23 cellular contexts compared by ENCODE assay signal in genomic region chr11:22878604-22879003, GRCh38. TPM values are rescaled to one million over a fixed set of nuclear protein-coding genes. Genes with fewer than 3 reads are reported as not detected.
DNase-seq lines count a peak whose midpoint lies in the region; ATAC-seq, FAIRE-seq and TF ChIP-seq lines count a peak whose summit lies in the region.
"Had no signal": no experiment of that assay in that cellular context is flagged by ENCODE, and none has a peak within 500 bp of the region (broad histone marks: within the 10 kb centered on the region; RNA-seq: fewer than 3 reads in every experiment).

No MANE protein-coding gene starts in this region.

- no peak for TF ChIP-seq CTCF in PC-3 (conservative IDR thresholded peaks at IDR 0.05; ENCODE audit: low read depth, low read length)
- TF ChIP-seq CTCF in endothelial cell of umbilical vein (IDR thresholded peaks at IDR 0.05; ENCODE audit: extremely low read depth in 1 of 2, insufficient read depth in 1 of 2, low read depth in 1 of 2, low read length in 2 of 2), result no peak
- no peak for TF ChIP-seq CTCF in foreskin keratinocyte (conservative IDR thresholded peaks at IDR 0.05)
- TF ChIP-seq CTCF in right lobe of liver (IDR thresholded peaks at IDR 0.05), result no peak

- H3K4me3 ChIP-seq in PC-3 (ENCODE audit: low read length) (no peak overlapping the region), endothelial cell of umbilical vein (replicated peaks in 1 of 3; ENCODE audit: insufficient read depth in 1 of 3, low read depth in 1 of 3, low read length in 3 of 3) (no peak overlapping the region), right lobe of liver (no peak overlapping the region)
- H3K4me3 ChIP-seq: HAP-1 had no signal

- H3K27ac Mint-ChIP-seq in activated T-cell treated with anti-CD3 and anti-CD28 coated beads, Interleukin-2, amount 50 U/mL, for 72 hours, result no peak overlapping the region
- H3K27ac Mint-ChIP-seq: CD4-positive, alpha-beta memory T cell; HFFc6 had no signal

- no peak for TF ChIP-seq POLR2A in endothelial cell of umbilical vein (IDR thresholded peaks at IDR 0.05; ENCODE audit: low read depth, low read length)
- no peak for TF ChIP-seq POLR2A in right lobe of liver (IDR thresholded peaks at IDR 0.05)

- POLR2A ChIA-PET in PC-3 (lab: Charles Lee; ENCODE audit: unreplicated experiment) (no interaction called here), endothelial cell of umbilical vein (lab: Charles Lee) (no interaction called here)

- H3K4me2 ChIP-seq in PC-3 (ENCODE audit: low read length), result no peak overlapping the region
- H3K4me2 ChIP-seq in endothelial cell of umbilical vein (ENCODE audit: insufficient read depth, low read length), result no peak overlapping the region

- H3K9me1 ChIP-seq in endothelial cell of umbilical vein (replicated peaks; ENCODE audit: control insufficient read depth, extremely low read depth, insufficient read depth, low read length), result no peaks in the 10 kb centered on the region

- H3K36me3 Mint-ChIP-seq in activated T-cell treated with anti-CD3 and anti-CD28 coated beads, Interleukin-2, amount 50 U/mL, for 72 hours (ENCODE audit: insufficient read depth in 2 of 2), result no peaks in the 10 kb centered on the region
- H3K36me3 Mint-ChIP-seq: CD4-positive, alpha-beta memory T cell had no signal

- H2AFZ ChIP-seq in PC-3 (ENCODE audit: low read length) (no peak overlapping the region), endothelial cell of umbilical vein (ENCODE audit: low read depth, low read length) (no peak overlapping the region)

- BruUV-seq in PC-3 (replicated peaks; lab: Mats Ljungman, UMichigan) (no TSS peak), endothelial cell of umbilical vein (replicated peaks; lab: Mats Ljungman, UMichigan) (no TSS peak)

- no peaks in the 10 kb centered on the region for H3K4me1 Mint-ChIP-seq in activated T-cell treated with anti-CD3 and anti-CD28 coated beads, Interleukin-2, amount 50 U/mL, for 72 hours (ENCODE audit: low read depth)
- H3K4me1 Mint-ChIP-seq: CD4-positive, alpha-beta memory T cell had no signal

- FAIRE-seq in endothelial cell of umbilical vein (lab: Jason Lieb, UNC), result no peak
- FAIRE-seq: GM12891, GM18507, H54 had no signal

- H4K20me1 ChIP-seq in PC-3 (ENCODE audit: low read length) (no peaks in the 10 kb centered on the region), endothelial cell of umbilical vein (replicated peaks; ENCODE audit: control insufficient read depth, extremely low read depth, insufficient read depth, low read length) (no peaks in the 10 kb centered on the region)

- H3K79me2 ChIP-seq in PC-3 (ENCODE audit: low read length) (no peaks in the 10 kb centered on the region), endothelial cell of umbilical vein (ENCODE audit: control insufficient read depth, insufficient read depth, low read length) (no peaks in the 10 kb centered on the region)

- intact Hi-C loops in PC-3 (cut with micrococcal nuclease) (loop anchor here (5.0 to 10.0 kb wide), 4 partner anchors 134 to 1619 kb away; partner anchors contain the start of gene LUZP2), endothelial cell of umbilical vein (cut with micrococcal nuclease) (loop anchor here (5.0 to 10.0 kb wide), 2 partner anchors 1444 to 1626 kb away; no protein-coding TSS in a partner anchor), right lobe of liver (cut with DNase I) (no loop called here)

- H3K27me3 ChIP-seq in PC-3 (ENCODE audit: low read length), result no peaks in the 10 kb centered on the region
- no peaks in the 10 kb centered on the region for H3K27me3 ChIP-seq in endothelial cell of umbilical vein (ENCODE audit: control insufficient read depth in 2 of 2, insufficient read depth in 2 of 2, low read length in 2 of 2)
- H3K27me3 ChIP-seq in foreskin keratinocyte, result no peaks in the 10 kb centered on the region
- no peaks in the 10 kb centered on the region for H3K27me3 ChIP-seq in right lobe of liver

- no peaks in the 10 kb centered on the region for H3K27me3 Mint-ChIP-seq in activated T-cell treated with anti-CD3 and anti-CD28 coated beads, Interleukin-2, amount 50 U/mL, for 72 hours (ENCODE audit: low read depth)
- H3K27me3 Mint-ChIP-seq: CD4-positive, alpha-beta memory T cell had no signal

- H3K9ac ChIP-seq in PC-3 (ENCODE audit: low read length) (no peak overlapping the region), endothelial cell of umbilical vein (replicated peaks; ENCODE audit: extremely low read depth, insufficient read depth, low read length) (no peak overlapping the region)

- CTCF ChIA-PET in PC-3 (lab: Charles Lee), result no interaction called here
- CTCF ChIA-PET in endothelial cell of umbilical vein (lab: Charles Lee), result interaction anchor here (3.5 kb wide), 1 partner anchor 1508 kb away, joined by 30 read pairs; no protein-coding TSS in a partner anchor

- no peaks in the 10 kb centered on the region for H3K9me3 Mint-ChIP-seq in activated T-cell treated with anti-CD3 and anti-CD28 coated beads, Interleukin-2, amount 50 U/mL, for 72 hours
- H3K9me3 Mint-ChIP-seq: CD4-positive, alpha-beta memory T cell; HFFc6 had no signal

- dilution Hi-C loops in endothelial cell of umbilical vein (cut with MboI; ENCODE audit: extremely low pct_ligation_motif_present, low sequenced_read_pairs), result no loop called here

- no peaks in the 10 kb centered on the region; the same call in 1 of the 2 replicates for H3K36me3 ChIP-seq in PC-3 (ENCODE audit: low read depth, low read length)
- H3K36me3 ChIP-seq in endothelial cell of umbilical vein (ENCODE audit: control insufficient read depth in 2 of 2, extremely low read depth in 1 of 2, insufficient read depth in 2 of 2, low read length in 2 of 2), result no peaks in the 10 kb centered on the region
- H3K36me3 ChIP-seq in right lobe of liver, result no peaks in the 10 kb centered on the region
- H3K36me3 ChIP-seq: HAP-1 had no signal

- DNase-seq in PC-3 (peak; percentile 2), endothelial cell of umbilical vein (ENCODE audit: low read depth, low spot score) (peak; percentile 3), foreskin keratinocyte (peak in 1 of 2 donors; percentile 45), right lobe of liver (no peak), DMS79 treated with DMSO at 0.1 percent for 48 hours (lab: John Stamatoyannopoulos, UW) (no peak)
- DNase-seq in activated T-cell treated with anti-CD3 and anti-CD28 coated beads, Interleukin-2, amount 50 U/mL, for 72 hours, result no peak
- DNase-seq: C1 segment of cervical spinal cord; Calu3; CD4-positive, alpha-beta memory T cell; COR-L47; DMS79; GF-D8; GOT3; HFFc6 had no signal

- H3K9me3 ChIP-seq in PC-3 (ENCODE audit: low read length) (no peaks in the 10 kb centered on the region), endothelial cell of umbilical vein (replicated peaks; ENCODE audit: control insufficient read depth, insufficient read depth, low read length) (no peaks in the 10 kb centered on the region), right lobe of liver (no peaks in the 10 kb centered on the region)
- H3K9me3 ChIP-seq: HAP-1 had no signal

- H3K27ac ChIP-seq in PC-3 (ENCODE audit: low read length), result no peak overlapping the region
- no peak overlapping the region for H3K27ac ChIP-seq in endothelial cell of umbilical vein (ENCODE audit: insufficient read depth, low read depth, low read length)
- no peak overlapping the region for H3K27ac ChIP-seq in foreskin keratinocyte
- H3K27ac ChIP-seq in right lobe of liver, result no peak overlapping the region

- H3K4me1 ChIP-seq in PC-3 (ENCODE audit: insufficient read depth, low read length) (no peaks in the 10 kb centered on the region), endothelial cell of umbilical vein (ENCODE audit: control insufficient read depth, extremely low read depth, insufficient read depth, low read length) (peaks cover 3% of the 10 kb centered on the region), foreskin keratinocyte (no peaks in the 10 kb centered on the region), right lobe of liver (no peaks in the 10 kb centered on the region)
- H3K4me1 ChIP-seq: HAP-1 had no signal

- H3K9me2 ChIP-seq in PC-3 (replicated peaks; ENCODE audit: low read length), result no peaks in the 10 kb centered on the region

- H3K4me3 Mint-ChIP-seq in activated T-cell treated with anti-CD3 and anti-CD28 coated beads, Interleukin-2, amount 50 U/mL, for 72 hours, result no peak overlapping the region
- H3K4me3 Mint-ChIP-seq: CD4-positive, alpha-beta memory T cell; HFFc6 had no signal

- H3F3A ChIP-seq in PC-3 (ENCODE audit: low read length, unreplicated experiment), result no peaks in the 10 kb centered on the region

- ATAC-seq in PC-3 (no peak), foreskin keratinocyte (peak; percentile 78), right lobe of liver (no peak)
- ATAC-seq in activated T-cell treated with anti-CD3 and anti-CD28 coated beads, Interleukin-2, amount 50 U/mL, for 72 hours (replicated peaks in 1 of 2), result no peak

TF ChIP-seq in endothelial cell of umbilical vein, 7 proteins besides CTCF, POLR2A, EP300 and RAD21 (continues in another document):
- no peak for TF ChIP-seq JUN (IDR thresholded peaks at IDR 0.05; ENCODE audit: borderline replicate concordance, insufficient read depth, insufficient read length, low read depth)

RNA-seq across cellular contexts. Expression of gene CCDC179, which starts 18.3 kb away (rescaled TPM):
- total RNA-seq in PC-3 (2014; rRNA removed) (not detected in 2 replicates), endothelial cell of umbilical vein (not detected in 2 replicates), foreskin keratinocyte (not detected in 2 replicates), right lobe of liver (not detected)
- polyA plus RNA-seq in endothelial cell of umbilical vein (not detected in 2 replicates), foreskin keratinocyte (not detected in 2 replicates)
- polyA plus RNA-seq in endothelial cell of umbilical vein (2011; cell fraction: cytosol; rRNA removed), result not detected in 2 replicates
- polyA plus RNA-seq in endothelial cell of umbilical vein (2011; cell fraction: nucleus; rRNA removed), result not detected in 2 replicates
- polyA plus RNA-seq in endothelial cell of umbilical vein (2012), result not detected in 2 replicates
- not detected in 2 replicates for polyA minus RNA-seq in endothelial cell of umbilical vein
- not detected for polyA minus RNA-seq in endothelial cell of umbilical vein (2011; cell fraction: cytosol; rRNA and poly(A)+ RNA removed)
- polyA minus RNA-seq in endothelial cell of umbilical vein (2011; cell fraction: nucleus; rRNA and poly(A)+ RNA removed), result not detected in 2 replicates
- total RNA-seq in activated T-cell treated with anti-CD3 and anti-CD28 coated beads, Interleukin-2, amount 50 U/mL, for 72 hours, result not detected
- total RNA-seq: A172; A673; Calu3; CD4-positive, alpha-beta memory T cell; Daoy; G401; HFFc6 had no signal
- polyA plus RNA-seq: BJ; CD4-positive, alpha-beta memory T cell had no signal

RNA-seq across cellular contexts. Expression of gene SVIP, which starts 49.0 kb away (rescaled TPM):
- total RNA-seq in PC-3 (2014; rRNA removed) (7.4 and 9.5 TPM in 2 replicates), endothelial cell of umbilical vein (69.5 and 70.5 TPM in 2 replicates), foreskin keratinocyte (4.8 and 6.2 TPM in 2 replicates), right lobe of liver (10 to 100 TPM in 1 of 6 experiments, 1 to 10 TPM in 5; 3.5 to 12.0 (median 5.8) TPM)
- polyA plus RNA-seq in endothelial cell of umbilical vein (3.2 and 4.6 TPM in 2 replicates), foreskin keratinocyte (5.4 and 6.6 TPM in 2 replicates)
- 16.4 and 17.7 TPM in 2 replicates for polyA plus RNA-seq in endothelial cell of umbilical vein (2011; cell fraction: cytosol; rRNA removed)
- 7.3 and 11.9 TPM in 2 replicates for polyA plus RNA-seq in endothelial cell of umbilical vein (2011; cell fraction: nucleus; rRNA removed)
- polyA plus RNA-seq in endothelial cell of umbilical vein (2012), result 30.4 and 57.6 TPM in 2 replicates
- 3.1 and 3.4 TPM in 2 replicates for polyA minus RNA-seq in endothelial cell of umbilical vein
- 2.0 TPM for polyA minus RNA-seq in endothelial cell of umbilical vein (2011; cell fraction: cytosol; rRNA and poly(A)+ RNA removed)
- 9.8 and 13.8 TPM in 2 replicates for polyA minus RNA-seq in endothelial cell of umbilical vein (2011; cell fraction: nucleus; rRNA and poly(A)+ RNA removed)
- total RNA-seq in activated T-cell treated with anti-CD3 and anti-CD28 coated beads, Interleukin-2, amount 50 U/mL, for 72 hours, result 10 to 100 TPM; 48.3 to 50.7 TPM

Comparison
In these comparisons a context has a peak if more than half of its experiments do, and no peak if none do; other contexts are left out.
1. DNase-seq: peak in PC-3 (single experiment) and endothelial cell of umbilical vein (single experiment); none in activated T-cell treated with anti-CD3 and anti-CD28 coated beads, Interleukin-2, amount 50 U/mL, for 72 hours (0 of 2), right lobe of liver (0 of 3) and DMS79 treated with DMSO at 0.1 percent for 48 hours (single experiment).
2. intact Hi-C loops: an anchor here in PC-3 (5.0 to 10.0 kb wide) and endothelial cell of umbilical vein (5.0 to 10.0 kb wide); none called in right lobe of liver.